In the genomic region with DNA sequence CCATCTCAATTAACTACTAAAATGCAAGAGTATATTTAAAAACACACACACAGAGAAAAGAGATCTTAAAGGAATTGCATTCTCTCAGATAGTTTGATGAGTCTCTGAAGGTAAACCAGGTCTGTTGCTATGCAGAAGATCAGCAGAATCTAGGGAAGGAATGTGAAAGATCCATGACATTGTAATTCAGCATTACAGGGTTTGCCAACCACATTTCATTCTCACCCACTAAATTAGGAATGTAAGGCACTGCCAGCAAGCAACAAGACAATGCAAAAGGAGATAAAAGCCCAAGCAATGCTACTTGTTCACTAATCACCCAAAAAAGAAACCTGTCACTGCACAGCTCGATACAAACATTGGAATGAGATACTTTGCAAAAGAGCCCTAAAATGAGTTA, we compare ENCODE assay signal across 30 cellular contexts.
A peak's percentile ranks its signal among the peaks of the same experiment; 100 is the strongest.
DNase-seq lines count a peak whose midpoint lies in the region; ATAC-seq, FAIRE-seq and TF ChIP-seq lines count a peak whose summit lies in the region.
"Had no signal": no experiment of that assay in that cellular context is flagged by ENCODE, and none has a peak within 500 bp of the region (broad histone marks: within the 10 kb centered on the region; RNA-seq: fewer than 3 reads in every experiment).

No MANE protein-coding gene starts in this region.

- H3K27me3 Mint-ChIP-seq in HFFc6 (ENCODE audit: insufficient read depth): no peaks in the 10 kb centered on the region; the same call in 1 of the 2 replicates
- H3K27me3 Mint-ChIP-seq in naive thymus-derived CD4-positive, alpha-beta T cell: no peaks in the 10 kb centered on the region
- H3K27me3 Mint-ChIP-seq: activated CD8-positive, alpha-beta memory T cell treated with anti-CD3 and anti-CD28 coated beads, Interleukin-2, amount 10 ng/mL, durations not matched to agents 7 days and 5 days; natural killer cell treated with Interleukin-12 subunit alpha and Interleukin-12 subunit beta and Interleukin-15 and Interleukin-18, amount 100 ng/mL, for 72 hours had no signal

- no peak overlapping the region for H2AK5ac ChIP-seq in H1 (ENCODE audit: low read depth, low read length)
- H2AK5ac ChIP-seq in mesendoderm (ENCODE audit: low read length): no peak overlapping the region

- H3K27ac ChIP-seq in H1 (ENCODE audit: low read depth, low read length) (no peak overlapping the region), mesendoderm (ENCODE audit: low read depth, low read length) (no peak overlapping the region)
- no peak overlapping the region for H3K27ac ChIP-seq in naive thymus-derived CD4-positive, alpha-beta T cell (ENCODE audit: low read depth, low read length)
- H3K27ac ChIP-seq: A549, BLaER1, brain microvascular endothelial cell, left lung, Peyer's patch, SJCRH30, spleen, tibial nerve had no signal

- CTCF ChIA-PET in H1 (lab: Charles Lee; ENCODE audit: partially characterized antibody): interaction anchor here (1.0 to 1.7 kb wide), 3 partner anchors 9 to 300 kb away, joined by 4 to 6 read pairs (median 5); no protein-coding TSS in a partner anchor
- CTCF ChIA-PET in naive thymus-derived CD4-positive, alpha-beta T cell (lab: Charles Lee): no interaction called here

- no peaks in the 10 kb centered on the region for H3K23me2 ChIP-seq in H1 (ENCODE audit: low read depth, low read length)

- no peaks in the 10 kb centered on the region for H3K79me2 ChIP-seq in H1 (ENCODE audit: control insufficient read depth in 1 of 2, insufficient read depth in 2 of 2, low read length in 2 of 2)
- H3K79me2 ChIP-seq in mesendoderm (ENCODE audit: control insufficient read depth, insufficient read depth, low read length): no peaks in the 10 kb centered on the region

- H2BK120ac ChIP-seq in H1 (replicated peaks; ENCODE audit: low read depth, low read length): no peak overlapping the region
- H2BK120ac ChIP-seq in mesendoderm (ENCODE audit: low read depth, low read length): no peak overlapping the region

- no peak for FAIRE-seq in H1 (lab: Jason Lieb, UNC)
- no peak for FAIRE-seq in urothelium cell line (lab: Jason Lieb, UNC)
- FAIRE-seq: A549, GM12878 had no signal

- 87% methylated on average over 1 of the region's 1 CpG; no CpG with 5 or more reads in 1 of the 2 experiments for WGBS in H1 (ENCODE audit: extremely low coverage in 1 of 2, insufficient coverage in 1 of 2, insufficient read length in 1 of 2, insufficient replicate concordance in 2 of 2, low coverage in 1 of 2, low lambda C conversion rate in 2 of 2, missing lambda C conversion rate in 1 of 2), 2 experiments
- WGBS in mesendoderm (ENCODE audit: extremely low coverage, insufficient coverage, low lambda C conversion rate): no CpG with 5 or more reads among the region's 1 CpG

- H4K91ac ChIP-seq in H1 (replicated peaks; ENCODE audit: insufficient read length, low read length): no peak overlapping the region

- no peak overlapping the region for H3K4ac ChIP-seq in H1 (replicated peaks; ENCODE audit: insufficient read length, low read depth, low read length)
- H3K4ac ChIP-seq in mesendoderm (ENCODE audit: low read depth, low read length): no peak overlapping the region

- H3K4me3 ChIP-seq in AG09309 (ENCODE audit: control insufficient read depth, low read depth, low read length) (no peak overlapping the region), H1 (ENCODE audit: extremely low read depth in 1 of 4, insufficient read depth in 2 of 4, low read depth in 3 of 4, low read length in 4 of 4) (no peak overlapping the region), mesendoderm (ENCODE audit: low read length) (no peak overlapping the region)
- no peak overlapping the region for H3K4me3 ChIP-seq in naive thymus-derived CD4-positive, alpha-beta T cell (ENCODE audit: low read length)
- H3K4me3 ChIP-seq: A549, BLaER1, GM12878, left lung, Peyer's patch, SJCRH30, spleen, tibial nerve had no signal

- H4K8ac ChIP-seq in H1 (ENCODE audit: extremely low read depth, insufficient read depth, low read length): no peak overlapping the region
- no peak overlapping the region for H4K8ac ChIP-seq in mesendoderm (ENCODE audit: low read depth, low read length)

- no peak for ATAC-seq in naive thymus-derived CD4-positive, alpha-beta T cell
- no peak for ATAC-seq in GM19463 (IDR thresholded peaks at IDR 0.05; ENCODE audit: unreplicated experiment)
- ATAC-seq: A549; activated CD8-positive, alpha-beta memory T cell treated with anti-CD3 and anti-CD28 coated beads, Interleukin-2, amount 10 ng/mL, durations not matched to agents 7 days and 5 days; activated T-cell treated with anti-CD3 and anti-CD28 coated beads, Interleukin-2, amount 50 U/mL, for 72 hours; GM12878; left lung; natural killer cell treated with Interleukin-12 subunit alpha and Interleukin-12 subunit beta and Interleukin-15 and Interleukin-18, amount 100 ng/mL, for 72 hours had no signal

- H2AFZ ChIP-seq in H1 (ENCODE audit: low read length): no peak overlapping the region

- POLR2A ChIA-PET in H1 (lab: Charles Lee; ENCODE audit: partially characterized antibody): no interaction called here
- POLR2A ChIA-PET in naive thymus-derived CD4-positive, alpha-beta T cell (lab: Charles Lee): no interaction called here

- DNase-seq in AG09309 (ENCODE audit: low read depth): peak; percentile 27
- DNase-seq in HFFc6: peak; percentile 56
- no peak for DNase-seq in H1 (ENCODE audit: low read depth in 1 of 2, low spot score in 2 of 2)
- peak; percentile 60 for DNase-seq in mesendoderm
- DNase-seq in urothelium cell line (ENCODE audit: low spot score): no peak
- no peak for DNase-seq in naive thymus-derived CD4-positive, alpha-beta T cell
- DNase-seq in NCI-H187 (lab: John Stamatoyannopoulos, UW): no peak
- DNase-seq: activated CD8-positive, alpha-beta memory T cell treated with anti-CD3 and anti-CD28 coated beads, Interleukin-2, amount 10 ng/mL, durations not matched to agents 7 days and 5 days; activated naive CD4-positive, alpha-beta T cell; activated T-cell treated with anti-CD3 and anti-CD28 coated beads, Interleukin-2, amount 50 U/mL, for 72 hours; brain microvascular endothelial cell; DMS79 treated with DMSO at 0.1 percent for 48 hours; foreskin melanocyte; H9; hippocampal formation; left lung; midbrain; NCI-H1105 treated with DMSO at 0.1 percent for 48 hours; NCI-H2081; NCI-H2227 treated with DMSO at 0.1 percent for 48 hours; NCI-H69; Peyer's patch; SJCRH30; spleen had no signal

- no peak overlapping the region for H4K5ac ChIP-seq in H1 (ENCODE audit: insufficient read length, low read depth, low read length)
- no peak overlapping the region for H4K5ac ChIP-seq in mesendoderm (ENCODE audit: low read length)

- no peak overlapping the region for H2BK12ac ChIP-seq in H1 (ENCODE audit: low read depth, low read length)

- TF ChIP-seq RAD21 in H1 (IDR thresholded peaks at IDR 0.05 in 1 of 2, conservative IDR thresholded peaks at IDR 0.05 in 1 of 2; ENCODE audit: low read depth in 2 of 2, low read length in 2 of 2): no peak

- no peak overlapping the region for H3K27ac Mint-ChIP-seq in HFFc6
- no peak overlapping the region for H3K27ac Mint-ChIP-seq in naive thymus-derived CD4-positive, alpha-beta T cell
- H3K27ac Mint-ChIP-seq: activated CD8-positive, alpha-beta memory T cell treated with anti-CD3 and anti-CD28 coated beads, Interleukin-2, amount 10 ng/mL, durations not matched to agents 7 days and 5 days; activated T-cell treated with anti-CD3 and anti-CD28 coated beads, Interleukin-2, amount 50 U/mL, for 72 hours; H9; natural killer cell treated with Interleukin-12 subunit alpha and Interleukin-12 subunit beta and Interleukin-15 and Interleukin-18, amount 100 ng/mL, for 72 hours had no signal

- TF ChIP-seq CTCF in AG09309 (IDR thresholded peaks at IDR 0.05; ENCODE audit: control insufficient read depth, insufficient read depth, low read depth, low read length, missing control alignments): no peak
- no peak for TF ChIP-seq CTCF in HFFc6 (IDR thresholded peaks at IDR 0.05)
- no peak for TF ChIP-seq CTCF in H1 (IDR thresholded peaks at IDR 0.05; ENCODE audit: control extremely low read depth in 1 of 3, insufficient read depth in 1 of 3, low read depth in 1 of 3, low read length in 3 of 3)

- H3K4me3 Mint-ChIP-seq in HFFc6: peak overlapping the region; percentile 9; the same call in 1 of the 2 replicates
- no peak overlapping the region for H3K4me3 Mint-ChIP-seq in naive thymus-derived CD4-positive, alpha-beta T cell
- H3K4me3 Mint-ChIP-seq: activated CD8-positive, alpha-beta memory T cell treated with anti-CD3 and anti-CD28 coated beads, Interleukin-2, amount 10 ng/mL, durations not matched to agents 7 days and 5 days; activated T-cell treated with anti-CD3 and anti-CD28 coated beads, Interleukin-2, amount 50 U/mL, for 72 hours; H9; natural killer cell treated with Interleukin-12 subunit alpha and Interleukin-12 subunit beta and Interleukin-15 and Interleukin-18, amount 100 ng/mL, for 72 hours had no signal

- H3K4me1 ChIP-seq in H1 (replicated peaks in 1 of 4; ENCODE audit: control insufficient read depth in 3 of 4, insufficient read depth in 4 of 4, low read length in 3 of 4) (peaks cover 0 to 3% (median 0%) of the 10 kb centered on the region in 4 experiments; a peak in 1 of 7 replicates), mesendoderm (ENCODE audit: control insufficient read depth, low read depth, low read length) (no peaks in the 10 kb centered on the region)
- H3K4me1 ChIP-seq in naive thymus-derived CD4-positive, alpha-beta T cell (ENCODE audit: control insufficient read depth in 2 of 2, insufficient read depth in 2 of 2, low read length in 2 of 2): no peaks in the 10 kb centered on the region
- H3K4me1 ChIP-seq: A549, BLaER1, left lung, Peyer's patch, spleen, tibial nerve had no signal

- no peak for TF ChIP-seq EP300 in H1 (IDR thresholded peaks at IDR 0.05; ENCODE audit: borderline replicate concordance in 1 of 2, low read depth in 2 of 2, low read length in 2 of 2)

- no peak overlapping the region for H2BK5ac ChIP-seq in H1 (ENCODE audit: low read depth, low read length)
- H2BK5ac ChIP-seq in mesendoderm (ENCODE audit: low read length): no peak overlapping the region

- H3K9me3 Mint-ChIP-seq in HFFc6: no peaks in the 10 kb centered on the region
- H3K9me3 Mint-ChIP-seq in naive thymus-derived CD4-positive, alpha-beta T cell: peaks cover 0 to 5% (median 0%) of the 10 kb centered on the region in 11 donors
- H3K9me3 Mint-ChIP-seq: activated T-cell treated with anti-CD3 and anti-CD28 coated beads, Interleukin-2, amount 50 U/mL, for 72 hours; H9 had no signal

- H3K14ac ChIP-seq in H1 (ENCODE audit: insufficient read length): no peak overlapping the region

- no peaks in the 10 kb centered on the region for H3K9me3 ChIP-seq in H1 (ENCODE audit: insufficient read depth in 2 of 2, low read depth in 1 of 2, low read length in 1 of 2)
- no peaks in the 10 kb centered on the region for H3K9me3 ChIP-seq in naive thymus-derived CD4-positive, alpha-beta T cell (ENCODE audit: control insufficient read depth in 2 of 3, low read length in 3 of 3)
- H3K9me3 ChIP-seq: A549, BLaER1, left lung, Peyer's patch, SJCRH30, spleen, tibial nerve had no signal

- intact Hi-C loops in naive thymus-derived CD4-positive, alpha-beta T cell (cut with micrococcal nuclease): no loop called here

- H3K4me2 ChIP-seq in H1 (ENCODE audit: insufficient read depth in 1 of 2, low read depth in 2 of 2, low read length in 2 of 2) (no peak overlapping the region), mesendoderm (ENCODE audit: low read length) (no peak overlapping the region)
- H3K4me2 ChIP-seq: A549, BLaER1 had no signal

- H3K27me3 ChIP-seq in H1 (replicated peaks in 1 of 4; ENCODE audit: control insufficient read depth in 3 of 4, extremely low read depth in 1 of 4, insufficient read depth in 3 of 4, low read length in 3 of 4): no peaks in the 10 kb centered on the region
- H3K27me3 ChIP-seq in mesendoderm (ENCODE audit: insufficient read depth, low read length, poor library complexity): no peaks in the 10 kb centered on the region
- H3K27me3 ChIP-seq in naive thymus-derived CD4-positive, alpha-beta T cell (ENCODE audit: control insufficient read depth in 2 of 2, insufficient read depth in 2 of 2, low read length in 2 of 2): no peaks in the 10 kb centered on the region
- H3K27me3 ChIP-seq: BLaER1, brain microvascular endothelial cell, left lung, Peyer's patch, SJCRH30, spleen, tibial nerve had no signal

- no peak overlapping the region for H2BK20ac ChIP-seq in H1 (ENCODE audit: low read length)

- H3K79me1 ChIP-seq in H1 (ENCODE audit: low read depth, low read length) (no peaks in the 10 kb centered on the region), mesendoderm (ENCODE audit: low read length) (no peaks in the 10 kb centered on the region)

- H3K36me3 Mint-ChIP-seq in HFFc6 (ENCODE audit: low read depth): no peaks in the 10 kb centered on the region
- H3K36me3 Mint-ChIP-seq in naive thymus-derived CD4-positive, alpha-beta T cell: no peaks in the 10 kb centered on the region
- H3K36me3 Mint-ChIP-seq: activated CD8-positive, alpha-beta memory T cell treated with anti-CD3 and anti-CD28 coated beads, Interleukin-2, amount 10 ng/mL, durations not matched to agents 7 days and 5 days; natural killer cell treated with Interleukin-12 subunit alpha and Interleukin-12 subunit beta and Interleukin-15 and Interleukin-18, amount 100 ng/mL, for 72 hours had no signal

- H3K4me1 Mint-ChIP-seq in HFFc6 (ENCODE audit: low read depth): peaks cover 15% of the 10 kb centered on the region; the same call in 1 of the 2 replicates
- H3K4me1 Mint-ChIP-seq in naive thymus-derived CD4-positive, alpha-beta T cell: no peaks in the 10 kb centered on the region
- H3K4me1 Mint-ChIP-seq: activated CD8-positive, alpha-beta memory T cell treated with anti-CD3 and anti-CD28 coated beads, Interleukin-2, amount 10 ng/mL, durations not matched to agents 7 days and 5 days had no signal

- H3K9ac ChIP-seq in H1 (replicated peaks in 1 of 4; ENCODE audit: extremely low read depth in 1 of 4, low read depth in 3 of 4, low read length in 3 of 4) (no peak overlapping the region), mesendoderm (ENCODE audit: low read length) (no peak overlapping the region)
- H3K9ac ChIP-seq: BLaER1 had no signal

- H3K18ac ChIP-seq in H1 (ENCODE audit: extremely low read depth, low read length) (no peak overlapping the region), mesendoderm (ENCODE audit: low read length) (no peak overlapping the region)

- H3K23ac ChIP-seq in H1 (ENCODE audit: insufficient read length) (no peak overlapping the region), mesendoderm (ENCODE audit: low read length) (no peak overlapping the region)

- H4K20me1 ChIP-seq in H1 (replicated peaks in 1 of 2; ENCODE audit: control insufficient read depth in 1 of 2, insufficient read depth in 2 of 2, low read length in 2 of 2): no peaks in the 10 kb centered on the region
- H4K20me1 ChIP-seq: BLaER1 had no signal

- H2BK15ac ChIP-seq in H1 (ENCODE audit: low read length) (no peak overlapping the region), mesendoderm (replicated peaks; ENCODE audit: low read depth) (no peak overlapping the region)

- TF ChIP-seq POLR2A in H1 (IDR thresholded peaks at IDR 0.05; ENCODE audit: control extremely low read depth in 1 of 2, low read depth in 2 of 2, low read length in 2 of 2): no peak

- H3K56ac ChIP-seq in H1 (replicated peaks; ENCODE audit: insufficient read length, low read depth, low read length): no peak overlapping the region
- no peak overlapping the region for H3K56ac ChIP-seq in mesendoderm (ENCODE audit: low read length)

- H3K36me3 ChIP-seq in H1 (ENCODE audit: control insufficient read depth in 2 of 4, insufficient read depth in 4 of 4, low read length in 3 of 4) (no peaks in the 10 kb centered on the region), mesendoderm (ENCODE audit: control insufficient read depth, insufficient read depth, low read length) (no peaks in the 10 kb centered on the region)
- H3K36me3 ChIP-seq in naive thymus-derived CD4-positive, alpha-beta T cell (ENCODE audit: control insufficient read depth in 2 of 3, insufficient read depth in 3 of 3, low read length in 3 of 3): no peaks in the 10 kb centered on the region
- H3K36me3 ChIP-seq: BLaER1, brain microvascular endothelial cell, left lung, Peyer's patch, SJCRH30, spleen, tibial nerve had no signal

Comparison
In these comparisons a context has a peak if more than half of its experiments do, and no peak if none do; other contexts are left out.
1. DNase-seq: peak in AG09309 (single experiment), HFFc6 (single experiment) and mesendoderm (single experiment); none in H1 (0 of 2), urothelium cell line (single experiment), naive thymus-derived CD4-positive, alpha-beta T cell (0 of 9) and NCI-H187 (0 of 2).